In the genomic region with DNA sequence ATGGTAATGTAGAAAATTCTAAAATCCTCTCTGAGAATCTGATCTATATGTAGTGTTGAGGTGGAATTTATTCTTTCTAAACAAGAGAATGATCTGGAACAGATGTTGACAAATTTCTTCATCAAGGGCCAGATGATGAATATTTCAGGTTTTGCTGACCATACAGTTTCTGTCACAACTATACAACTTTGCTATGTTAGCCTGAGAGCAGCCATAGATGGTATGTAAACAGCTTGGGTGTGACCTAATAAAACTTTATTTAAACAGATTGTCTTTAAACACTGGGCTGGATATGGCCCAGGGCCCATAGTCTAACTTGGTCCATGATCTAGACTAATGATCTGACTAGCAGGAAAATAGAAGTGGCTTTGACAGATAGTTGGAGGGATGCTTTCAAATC, we compare ENCODE assay signal across 16 cellular contexts.
DNase-seq lines count a peak whose midpoint lies in the region; ATAC-seq, FAIRE-seq and TF ChIP-seq lines count a peak whose summit lies in the region.
"Had no signal": no experiment of that assay in that cellular context is flagged by ENCODE, and none has a peak within 500 bp of the region (broad histone marks: within the 10 kb centered on the region; RNA-seq: fewer than 3 reads in every experiment).

No MANE protein-coding gene starts in this region.

- H3K9me3 Mint-ChIP-seq in CD4-positive, alpha-beta memory T cell = peaks cover 0 to 2% (median 0%) of the 10 kb centered on the region in 8 donors

- H3K27ac Mint-ChIP-seq in CD4-positive, alpha-beta memory T cell = no peak overlapping the region

- H3K36me3 ChIP-seq in heart left ventricle = no peaks in the 10 kb centered on the region
- H3K36me3 ChIP-seq in esophagus muscularis mucosa = no peaks in the 10 kb centered on the region
- H3K36me3 ChIP-seq in suprapubic skin = no peaks in the 10 kb centered on the region
- H3K36me3 ChIP-seq in CD4-positive, alpha-beta memory T cell (ENCODE audit: insufficient read depth, low read length) = no peaks in the 10 kb centered on the region
- H3K36me3 ChIP-seq: Peyer's patch had no signal

- DNase-seq in heart left ventricle (no peak), Right ventricle myocardium superior (no peak), esophagus muscularis mucosa (ENCODE audit: extremely low spot score) (no peak), left colon (no peak), suprapubic skin (ENCODE audit: low spot score in 2 of 2) (no peak), frontal cortex (ENCODE audit: low spot score in 2 of 2) (no peak), NCI-H510A (lab: John Stamatoyannopoulos, UW) (no peak)
- no peak for DNase-seq in CD4-positive, alpha-beta memory T cell
- DNase-seq: C1 segment of cervical spinal cord, DMS153, EL, Kasumi-1, NCI-H187 treated with DMSO at 0.1 percent for 48 hours, NCI-H82, Peyer's patch had no signal

- peaks cover 0 to 2% (median 0%) of the 10 kb centered on the region in 4 donors for H3K4me1 Mint-ChIP-seq in CD4-positive, alpha-beta memory T cell

- ATAC-seq in heart left ventricle = no peak
- no peak for ATAC-seq in Right ventricle myocardium superior (ENCODE audit: poor library complexity)
- peak; percentile 68 for ATAC-seq in left colon

- TF ChIP-seq CTCF in heart left ventricle (IDR thresholded peaks at IDR 0.05) (no peak), esophagus muscularis mucosa (IDR thresholded peaks at IDR 0.05) (no peak), suprapubic skin (IDR thresholded peaks at IDR 0.05) (no peak)

- no peak for TF ChIP-seq EP300 in esophagus muscularis mucosa (IDR thresholded peaks at IDR 0.05)
- TF ChIP-seq EP300 in suprapubic skin (IDR thresholded peaks at IDR 0.05) = no peak

- CTCF ChIA-PET in CD4-positive, alpha-beta memory T cell (lab: Charles Lee; ENCODE audit: partially characterized antibody) = no interaction called here

- H3K36me3 Mint-ChIP-seq in CD4-positive, alpha-beta memory T cell = no peaks in the 10 kb centered on the region

- FAIRE-seq in frontal cortex (lab: Jason Lieb, UNC) = no peak

- H3K4me1 ChIP-seq in heart left ventricle (peaks cover 0 to 45% (median 21%) of the 10 kb centered on the region in 12 donors), esophagus muscularis mucosa (peaks cover 11 to 84% (median 70%) of the 10 kb centered on the region in 4 donors), suprapubic skin (no peaks in the 10 kb centered on the region)
- no peaks in the 10 kb centered on the region for H3K4me1 ChIP-seq in CD4-positive, alpha-beta memory T cell (ENCODE audit: insufficient read depth, low read length)
- H3K4me1 ChIP-seq: Peyer's patch had no signal

- POLR2A ChIA-PET in CD4-positive, alpha-beta memory T cell (lab: Charles Lee; ENCODE audit: partially characterized antibody) = no interaction called here

- no peak overlapping the region for H3K4me3 ChIP-seq in heart left ventricle
- no peak overlapping the region for H3K4me3 ChIP-seq in esophagus muscularis mucosa
- H3K4me3 ChIP-seq in suprapubic skin = no peak overlapping the region
- H3K4me3 ChIP-seq in CD4-positive, alpha-beta memory T cell (ENCODE audit: low read length in 2 of 2) = no peak overlapping the region
- H3K4me3 ChIP-seq: Peyer's patch had no signal

- H3K9me3 ChIP-seq in heart left ventricle (peaks cover 0 to 13% (median 0%) of the 10 kb centered on the region in 12 donors), esophagus muscularis mucosa (no peaks in the 10 kb centered on the region), suprapubic skin (no peaks in the 10 kb centered on the region)
- no peaks in the 10 kb centered on the region for H3K9me3 ChIP-seq in CD4-positive, alpha-beta memory T cell (ENCODE audit: control insufficient read depth in 1 of 2, low read length in 2 of 2)
- H3K9me3 ChIP-seq: Peyer's patch had no signal

- H3K27ac ChIP-seq in heart left ventricle (peak overlapping the region in 10 of 12 donors; percentile 41 to 82 (median 68)), esophagus muscularis mucosa (replicated peaks in 1 of 4) (peak overlapping the region; percentile 55 to 89 (median 70)), suprapubic skin (peak overlapping the region; percentile 48)
- no peak overlapping the region for H3K27ac ChIP-seq in CD4-positive, alpha-beta memory T cell (ENCODE audit: low read depth, low read length)
- H3K27ac ChIP-seq: 22Rv1 had no signal

- intact Hi-C loops in heart left ventricle (cut with DNase I) = loop anchor here in 3 of 10 donors (5.0 to 10.0 kb wide), 3 partner anchors 211 to 223 kb away; a partner anchor contains a TSS
- intact Hi-C loops in Right ventricle myocardium superior (cut with DNase I) = no loop called here
- intact Hi-C loops in esophagus muscularis mucosa (cut with DNase I) = loop anchor here (5.0 kb wide), 1 partner anchor 363 kb away; no protein-coding TSS in a partner anchor
- intact Hi-C loops in left colon (cut with DNase I, micrococcal nuclease) = no loop called here
- intact Hi-C loops in CD4-positive, alpha-beta memory T cell (cut with micrococcal nuclease) = no loop called here

- peaks cover 3 to 12% of the 10 kb centered on the region in 2 donors for H3K27me3 Mint-ChIP-seq in CD4-positive, alpha-beta memory T cell

- H3K27me3 ChIP-seq in heart left ventricle (no peaks in the 10 kb centered on the region), esophagus muscularis mucosa (no peaks in the 10 kb centered on the region), suprapubic skin (no peaks in the 10 kb centered on the region)
- no peaks in the 10 kb centered on the region for H3K27me3 ChIP-seq in CD4-positive, alpha-beta memory T cell (ENCODE audit: insufficient read depth, low read length)
- H3K27me3 ChIP-seq: Peyer's patch had no signal

- TF ChIP-seq POLR2A in heart left ventricle (IDR thresholded peaks at IDR 0.05) (no peak), esophagus muscularis mucosa (IDR thresholded peaks at IDR 0.05; ENCODE audit: low read depth) (no peak), suprapubic skin (IDR thresholded peaks at IDR 0.05) (no peak)

- H3K4me3 Mint-ChIP-seq in CD4-positive, alpha-beta memory T cell = no peak overlapping the region
